1 cellular context compared by ENCODE assay signal in the genomic region with DNA sequence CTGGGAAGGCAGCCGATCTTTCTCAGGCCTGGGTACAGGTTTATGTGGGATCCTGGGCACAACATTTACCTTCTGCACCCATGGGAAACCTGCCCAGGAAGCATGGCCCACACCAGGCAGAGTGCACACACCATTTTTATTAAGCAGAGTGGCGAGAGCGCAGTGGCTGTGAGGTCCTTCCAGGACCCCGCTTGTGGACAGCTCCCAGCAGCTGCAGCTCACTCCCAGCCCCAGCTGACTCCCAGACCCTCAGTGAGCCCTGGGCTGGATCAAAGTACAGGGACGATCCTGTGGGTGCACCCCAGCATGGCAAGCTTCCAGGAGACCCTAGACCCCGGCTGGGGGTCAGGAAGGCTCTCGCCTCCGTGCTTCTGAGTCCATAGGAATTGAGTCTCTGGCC.
TF ChIP-seq lines count a peak whose summit lies in the region.

No MANE protein-coding gene starts in this region.

TF ChIP-seq in HepG2, 621 proteins besides CTCF, POLR2A, EP300 and RAD21 (continued from another document and continues in another):
- TF ChIP-seq RERE (CRISPR knock-in tag; IDR thresholded peaks at IDR 0.05; ENCODE audit: low read depth) (no peak), CREB1 (IDR thresholded peaks at IDR 0.05) (no peak), CREB1 (CRISPR knock-in tag; IDR thresholded peaks at IDR 0.05) (no peak), ZMAT5 (CRISPR knock-in tag; IDR thresholded peaks at IDR 0.05; ENCODE audit: borderline replicate concordance, low read depth) (no peak), HNRNPH1 (optimal IDR thresholded peaks at IDR 0.05; ENCODE audit: low read depth, low read length) (no peak), ZNF629 (CRISPR knock-in tag; conservative IDR thresholded peaks at IDR 0.05) (no peak), IKZF5 (CRISPR knock-in tag; IDR thresholded peaks at IDR 0.05) (peak; percentile 51; the same call in 1 of the 2 replicates), DMAP1 (CRISPR knock-in tag; IDR thresholded peaks at IDR 0.05) (no peak), ISX (CRISPR knock-in tag; conservative IDR thresholded peaks at IDR 0.05) (no peak), NFIB (CRISPR knock-in tag; IDR thresholded peaks at IDR 0.05; ENCODE audit: borderline replicate concordance) (no peak), XRCC5 (optimal IDR thresholded peaks at IDR 0.05; ENCODE audit: low read length) (peak; percentile 60), ZNF3 (CRISPR knock-in tag; IDR thresholded peaks at IDR 0.05) (no peak), KDM2A (CRISPR knock-in tag; IDR thresholded peaks at IDR 0.05; ENCODE audit: borderline replicate concordance, low read depth) (peak; percentile 37; the same call in 1 of the 2 replicates), ZNF142 (CRISPR knock-in tag; IDR thresholded peaks at IDR 0.05) (no peak), RBFOX2 (IDR thresholded peaks at IDR 0.05; ENCODE audit: low read depth, low read length) (no peak), ZNF274 (CRISPR knock-in tag; IDR thresholded peaks at IDR 0.05) (0 out of 2 replicates have a peak, but pooled peaks have one; percentile 34), KMT2B (CRISPR knock-in tag; IDR thresholded peaks at IDR 0.05) (no peak), ZNF549 (CRISPR knock-in tag; IDR thresholded peaks at IDR 0.05) (no peak), ZNF143 (CRISPR knock-in tag; IDR thresholded peaks at IDR 0.05) (no peak), ZNF276 (CRISPR knock-in tag; IDR thresholded peaks at IDR 0.05; ENCODE audit: low read depth) (no peak), YEATS4 (CRISPR knock-in tag; IDR thresholded peaks at IDR 0.05; ENCODE audit: borderline replicate concordance) (no peak), ZNF766 (CRISPR knock-in tag; IDR thresholded peaks at IDR 0.05; ENCODE audit: borderline replicate concordance) (no peak), TIGD3 (CRISPR knock-in tag; IDR thresholded peaks at IDR 0.05; ENCODE audit: borderline replicate concordance) (no peak), RBAK (CRISPR knock-in tag; IDR thresholded peaks at IDR 0.05) (no peak), ZNF775 (CRISPR knock-in tag; IDR thresholded peaks at IDR 0.05; ENCODE audit: borderline replicate concordance) (no peak), FOXO4 (CRISPR knock-in tag; conservative IDR thresholded peaks at IDR 0.05) (no peak), SUZ12 (IDR thresholded peaks at IDR 0.05; ENCODE audit: low read depth, low read length) (0 out of 2 replicates have a peak, but pooled peaks have one; percentile 3), ZNF18 (CRISPR knock-in tag; IDR thresholded peaks at IDR 0.05; ENCODE audit: insufficient replicate concordance) (no peak), HHEX (CRISPR knock-in tag; IDR thresholded peaks at IDR 0.05) (no peak), ZNF343 (CRISPR knock-in tag; IDR thresholded peaks at IDR 0.05) (no peak)
- TF ChIP-seq, protein P1, sequence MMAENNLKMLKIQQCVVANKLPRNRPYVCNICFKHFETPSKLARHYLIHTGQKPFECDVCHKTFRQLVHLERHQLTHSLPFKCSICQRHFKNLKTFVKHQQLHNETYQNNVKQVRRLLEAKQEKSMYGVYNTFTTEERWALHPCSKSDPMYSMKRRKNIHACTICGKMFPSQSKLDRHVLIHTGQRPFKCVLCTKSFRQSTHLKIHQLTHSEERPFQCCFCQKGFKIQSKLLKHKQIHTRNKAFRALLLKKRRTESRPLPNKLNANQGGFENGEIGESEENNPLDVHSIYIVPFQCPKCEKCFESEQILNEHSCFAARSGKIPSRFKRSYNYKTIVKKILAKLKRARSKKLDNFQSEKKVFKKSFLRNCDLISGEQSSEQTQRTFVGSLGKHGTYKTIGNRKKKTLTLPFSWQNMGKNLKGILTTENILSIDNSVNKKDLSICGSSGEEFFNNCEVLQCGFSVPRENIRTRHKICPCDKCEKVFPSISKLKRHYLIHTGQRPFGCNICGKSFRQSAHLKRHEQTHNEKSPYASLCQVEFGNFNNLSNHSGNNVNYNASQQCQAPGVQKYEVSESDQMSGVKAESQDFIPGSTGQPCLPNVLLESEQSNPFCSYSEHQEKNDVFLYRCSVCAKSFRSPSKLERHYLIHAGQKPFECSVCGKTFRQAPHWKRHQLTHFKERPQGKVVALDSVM (CRISPR knock-in tag; IDR thresholded peaks at IDR 0.05): no peak
- TF ChIP-seq, protein P2, sequence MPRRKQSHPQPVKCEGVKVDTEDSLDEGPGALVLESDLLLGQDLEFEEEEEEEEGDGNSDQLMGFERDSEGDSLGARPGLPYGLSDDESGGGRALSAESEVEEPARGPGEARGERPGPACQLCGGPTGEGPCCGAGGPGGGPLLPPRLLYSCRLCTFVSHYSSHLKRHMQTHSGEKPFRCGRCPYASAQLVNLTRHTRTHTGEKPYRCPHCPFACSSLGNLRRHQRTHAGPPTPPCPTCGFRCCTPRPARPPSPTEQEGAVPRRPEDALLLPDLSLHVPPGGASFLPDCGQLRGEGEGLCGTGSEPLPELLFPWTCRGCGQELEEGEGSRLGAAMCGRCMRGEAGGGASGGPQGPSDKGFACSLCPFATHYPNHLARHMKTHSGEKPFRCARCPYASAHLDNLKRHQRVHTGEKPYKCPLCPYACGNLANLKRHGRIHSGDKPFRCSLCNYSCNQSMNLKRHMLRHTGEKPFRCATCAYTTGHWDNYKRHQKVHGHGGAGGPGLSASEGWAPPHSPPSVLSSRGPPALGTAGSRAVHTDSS (CRISPR knock-in tag; conservative IDR thresholded peaks at IDR 0.05): no peak
